Comparison of ENCODE assay signal across 22 cellular contexts in the genomic region with DNA sequence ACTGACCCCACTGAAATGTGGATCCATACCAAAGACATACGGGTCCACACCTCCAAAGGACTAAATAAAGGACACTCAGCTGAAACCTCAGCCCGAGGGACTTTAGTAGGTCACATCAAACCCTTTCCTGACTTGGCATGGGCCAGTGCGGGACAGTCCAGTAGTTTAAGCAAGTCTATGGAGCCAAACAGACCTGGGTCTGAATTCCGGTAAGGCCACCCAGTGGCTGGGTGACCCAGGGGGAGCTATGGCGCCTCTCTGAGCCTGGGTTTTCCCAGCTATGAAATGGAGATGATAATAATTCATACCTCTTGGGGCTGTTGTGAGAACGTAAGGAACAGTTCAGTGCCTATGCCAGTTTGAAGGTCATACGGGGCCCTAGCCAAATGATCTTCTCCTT.
"Had no signal": no experiment of that assay in that cellular context is flagged by ENCODE, and none has a peak within 500 bp of the region (broad histone marks: within the 10 kb centered on the region; RNA-seq: fewer than 3 reads in every experiment).

No MANE protein-coding gene starts in this region.

- H3K27ac ChIP-seq: ascending aorta, cardiac muscle cell, SJCRH30 had no signal

- DNase-seq: activated CD4-positive, alpha-beta T cell treated with anti-CD3 and anti-CD28 coated beads, Interleukin-2, amount 10 ng/mL, durations not matched to agents 24 days and 14 days; activated CD4-positive, alpha-beta T cell treated with anti-CD3 and anti-CD28 coated beads, Interleukin-2, amount 50 U/mL, for 48 hours; activated CD8-positive, alpha-beta T cell treated with anti-CD3 and anti-CD28 coated beads, Interleukin-2, amount 10 ng/mL, durations not matched to agents 7 days and 5 days; activated effector memory CD4-positive, alpha-beta T cell treated with Interleukin-2 at 50 U/mL for 16 hours; activated naive CD4-positive, alpha-beta T cell treated with Interleukin-2 at 50 U/mL for 16 hours; activated naive CD8-positive, alpha-beta T cell treated with anti-CD3 and anti-CD28 coated beads, Interleukin-2, amount 10 ng/mL, durations not matched to agents 7 days and 5 days; activated T-cell treated with anti-CD3 and anti-CD28 coated beads, Interleukin-2, amount 50 U/mL, for 48 hours; amygdala; NCI-H1092 treated with DMSO at 0.1 percent for 48 hours; NCI-H1417 treated with DMSO at 0.1 percent for 48 hours; NCI-H187 treated with DMSO at 0.1 percent for 48 hours; NCI-H2081; NCI-H2171 treated with DMSO at 0.1 percent for 48 hours; NCI-H2227 treated with DMSO at 0.1 percent for 48 hours; NCI-H446; NCI-H510A treated with DMSO at 0.1 percent for 48 hours; SJCRH30; T1000 had no signal

- ATAC-seq: activated CD8-positive, alpha-beta T cell treated with anti-CD3 and anti-CD28 coated beads, Interleukin-2, amount 10 ng/mL, durations not matched to agents 7 days and 5 days; Panc1 had no signal

- H3K27me3 ChIP-seq: ascending aorta had no signal

- H3K4me1 ChIP-seq: ascending aorta had no signal

- H3K36me3 ChIP-seq: ascending aorta, cardiac muscle cell, SJCRH30 had no signal

- H3K4me3 ChIP-seq: ascending aorta, cardiac muscle cell, SJCRH30, SK-N-MC had no signal

- H3K9me3 ChIP-seq: ascending aorta, SJCRH30 had no signal
